In the genomic region with DNA sequence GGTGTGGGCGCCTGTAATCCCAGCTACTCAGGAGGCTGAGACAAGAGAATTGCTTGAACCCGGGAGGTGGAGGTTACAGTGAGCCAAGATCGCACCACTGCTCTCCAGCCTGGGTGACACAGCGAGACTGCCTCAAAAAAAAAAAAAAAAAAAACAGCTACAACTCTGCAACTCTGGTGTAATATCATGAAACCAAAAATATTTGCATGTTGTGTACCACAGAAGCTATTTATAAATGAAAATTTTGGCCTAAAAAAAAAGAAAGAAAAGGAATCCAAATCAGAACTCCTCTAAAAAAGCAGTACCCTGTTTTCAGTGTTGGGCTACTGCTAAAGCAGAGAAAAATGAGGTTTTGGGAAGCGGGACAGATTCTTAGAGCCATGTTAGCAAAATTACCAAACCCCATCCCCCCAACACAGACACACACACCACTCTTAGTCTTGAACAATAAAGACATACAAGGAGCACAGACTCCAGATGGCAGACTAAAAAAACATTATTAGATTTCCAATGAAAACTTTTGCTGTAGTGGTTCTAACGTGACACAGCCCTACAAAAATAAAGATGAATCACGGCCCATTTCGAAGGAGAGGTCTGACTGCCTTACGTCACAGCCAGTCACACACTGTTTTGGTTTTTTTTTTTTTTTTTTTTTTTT, we compare ENCODE assay signal across 1 cellular context.
TF ChIP-seq lines count a peak whose summit lies in the region.

No MANE protein-coding gene starts in this region.

TF ChIP-seq in HepG2, 621 proteins besides CTCF, POLR2A, EP300 and RAD21 (continued from another document):
- TF ChIP-seq, protein P1, sequence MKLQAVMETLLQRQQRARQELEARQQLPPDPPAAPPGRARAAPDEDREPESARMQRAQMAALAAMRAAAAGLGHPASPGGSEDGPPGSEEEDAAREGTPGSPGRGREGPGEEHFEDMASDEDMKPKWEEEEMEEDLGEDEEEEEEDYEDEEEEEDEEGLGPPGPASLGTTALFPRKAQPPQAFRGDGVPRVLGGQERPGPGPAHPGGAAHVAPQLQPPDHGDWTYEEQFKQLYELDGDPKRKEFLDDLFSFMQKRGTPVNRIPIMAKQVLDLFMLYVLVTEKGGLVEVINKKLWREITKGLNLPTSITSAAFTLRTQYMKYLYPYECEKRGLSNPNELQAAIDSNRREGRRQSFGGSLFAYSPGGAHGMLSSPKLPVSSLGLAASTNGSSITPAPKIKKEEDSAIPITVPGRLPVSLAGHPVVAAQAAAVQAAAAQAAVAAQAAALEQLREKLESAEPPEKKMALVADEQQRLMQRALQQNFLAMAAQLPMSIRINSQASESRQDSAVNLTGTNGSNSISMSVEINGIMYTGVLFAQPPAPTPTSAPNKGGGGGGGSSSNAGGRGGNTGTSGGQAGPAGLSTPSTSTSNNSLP (IDR thresholded peaks at IDR 0.05; ENCODE audit: low read depth, low read length): no peak
